Comparison of ENCODE assay signal across 12 cellular contexts in genomic region chr19:48878219-48879024, GRCh38. TPM values are rescaled to one million over a fixed set of nuclear protein-coding genes. Genes with fewer than 3 reads are reported as not detected.
DNase-seq lines count a peak whose midpoint lies in the region; ATAC-seq, FAIRE-seq and TF ChIP-seq lines count a peak whose summit lies in the region.
"Had no signal": no experiment of that assay in that cellular context is flagged by ENCODE, and none has a peak within 500 bp of the region (broad histone marks: within the 10 kb centered on the region; RNA-seq: fewer than 3 reads in every experiment).

No MANE protein-coding gene starts in this region.

- no peaks in the 10 kb centered on the region for H3K9me3 Mint-ChIP-seq in natural killer cell treated with Interleukin-12 subunit alpha and Interleukin-12 subunit beta and Interleukin-15 and Interleukin-18, amount 100 ng/mL, for 72 hours

- H3K4me3 ChIP-seq in coronary artery (peak overlapping the region; percentile 13), pancreas (no peak overlapping the region)

- ATAC-seq in natural killer cell treated with Interleukin-12 subunit alpha and Interleukin-12 subunit beta and Interleukin-15 and Interleukin-18, amount 100 ng/mL, for 72 hours, result no peak
- ATAC-seq in pancreas, result no peak

- DNase-seq in CD1c-positive myeloid dendritic cell (ENCODE audit: extremely low spot score) (peak; percentile 88), OCI-M1 (lab: John Stamatoyannopoulos, UW) (peak; percentile 100), coronary artery (ENCODE audit: low spot score) (peak; percentile 91), NCI-H2196 treated with DMSO at 0.1 percent for 48 hours (lab: John Stamatoyannopoulos, UW; ENCODE audit: unreplicated experiment) (no peak), pancreas (no peak), NCI-H2171 (lab: John Stamatoyannopoulos, UW) (no peak), SKM-1 (lab: John Stamatoyannopoulos, UW; ENCODE audit: unreplicated experiment) (no peak)
- DNase-seq in natural killer cell treated with Interleukin-12 subunit alpha and Interleukin-12 subunit beta and Interleukin-15 and Interleukin-18, amount 100 ng/mL, for 72 hours (ENCODE audit: low spot score), result no peak
- DNase-seq: activated CD8-positive, alpha-beta memory T cell treated with anti-CD3 and anti-CD28 coated beads for 24 hours; NCI-H2081 treated with DMSO at 0.1 percent for 48 hours; stimulated activated CD4-positive, alpha-beta T cell treated with anti-CD3 and anti-CD28 coated beads, Interleukin-12 subunit alpha, Interleukin-12 subunit beta, amount 100 ng/mL, for 4 hours had no signal

- H3K4me3 Mint-ChIP-seq in natural killer cell treated with Interleukin-12 subunit alpha and Interleukin-12 subunit beta and Interleukin-15 and Interleukin-18, amount 100 ng/mL, for 72 hours, result peak overlapping the region; percentile 47

- H3K27me3 ChIP-seq in pancreas, result no peaks in the 10 kb centered on the region

- H3K27me3 Mint-ChIP-seq in natural killer cell treated with Interleukin-12 subunit alpha and Interleukin-12 subunit beta and Interleukin-15 and Interleukin-18, amount 100 ng/mL, for 72 hours, result no peaks in the 10 kb centered on the region

- peaks cover 28% of the 10 kb centered on the region for H3K36me3 Mint-ChIP-seq in natural killer cell treated with Interleukin-12 subunit alpha and Interleukin-12 subunit beta and Interleukin-15 and Interleukin-18, amount 100 ng/mL, for 72 hours

- intact Hi-C loops in pancreas (cut with DNase I), result loop anchor here in 1 of 3 donors (10.0 kb wide), 1 partner anchor 86 kb away; the partner anchor contains the start of gene FTL

- peaks cover 36 to 41% of the 10 kb centered on the region in 2 donors for H3K4me1 Mint-ChIP-seq in natural killer cell treated with Interleukin-12 subunit alpha and Interleukin-12 subunit beta and Interleukin-15 and Interleukin-18, amount 100 ng/mL, for 72 hours (ENCODE audit: low read depth in 2 of 2)

- 76 to 81% methylated on average over 10 of the region's 10 CpGs for WGBS in pancreas, 2 donors

- H3K36me3 ChIP-seq in pancreas, result no peaks in the 10 kb centered on the region

- FAIRE-seq in pancreas (lab: Jason Lieb, UNC), result no peak
- FAIRE-seq: frontal cortex had no signal

- H3K4me1 ChIP-seq in pancreas, result peaks cover 0 to 25% (median 5%) of the 10 kb centered on the region in 3 donors

- no peaks in the 10 kb centered on the region for H3K9me3 ChIP-seq in pancreas

- H3K27ac Mint-ChIP-seq in natural killer cell treated with Interleukin-12 subunit alpha and Interleukin-12 subunit beta and Interleukin-15 and Interleukin-18, amount 100 ng/mL, for 72 hours, result peak overlapping the region; percentile 64 to 68

- no peak for TF ChIP-seq CTCF in coronary artery (IDR thresholded peaks at IDR 0.05)
- TF ChIP-seq CTCF in pancreas (IDR thresholded peaks at IDR 0.05), result no peak

- H3K27ac ChIP-seq in coronary artery (peak overlapping the region; percentile 82 to 99), pancreas (no peak overlapping the region)

RNA-seq across cellular contexts. Expression of gene PPP1R15A, which starts 6.2 kb away (rescaled TPM):
- total RNA-seq in natural killer cell treated with Interleukin-12 subunit alpha and Interleukin-12 subunit beta and Interleukin-15 and Interleukin-18, amount 100 ng/mL, for 72 hours, result 100 to 1,000 TPM in 1 of 2 donors, 10 to 100 TPM in 1; 74.1 to 111 TPM
- 10 to 100 TPM in 5 of 6 donors, 1 to 10 TPM in 1; 8.1 to 20.6 (median 12.4) TPM for total RNA-seq in pancreas
- 10 to 100 TPM; 28.2 to 53.2 TPM for polyA plus RNA-seq in pancreas

RNA-seq across cellular contexts. Expression of gene PLEKHA4, which starts 10.0 kb away (rescaled TPM):
- total RNA-seq in natural killer cell treated with Interleukin-12 subunit alpha and Interleukin-12 subunit beta and Interleukin-15 and Interleukin-18, amount 100 ng/mL, for 72 hours, result 1 to 10 TPM; 3.8 to 5.4 TPM
- 10 to 100 TPM in 2 of 6 donors, 1 to 10 TPM in 4; 5.9 to 19.7 (median 8.7) TPM for total RNA-seq in pancreas
- polyA plus RNA-seq in pancreas, result 10 to 100 TPM; 18.2 to 28.3 TPM

RNA-seq across cellular contexts. Expression of gene TULP2, which starts 20.1 kb away (rescaled TPM):
- total RNA-seq in natural killer cell treated with Interleukin-12 subunit alpha and Interleukin-12 subunit beta and Interleukin-15 and Interleukin-18, amount 100 ng/mL, for 72 hours, result not detected
- under 1 TPM in 1 of 6 donors, not detected in 5; 0.35 TPM for total RNA-seq in pancreas
- not detected for polyA plus RNA-seq in pancreas

RNA-seq across cellular contexts. Expression of gene NUCB1, which starts 21.7 kb away (rescaled TPM):
- 100 to 1,000 TPM; 213 to 270 TPM for total RNA-seq in natural killer cell treated with Interleukin-12 subunit alpha and Interleukin-12 subunit beta and Interleukin-15 and Interleukin-18, amount 100 ng/mL, for 72 hours
- 100 to 1,000 TPM in 2 of 6 donors, 10 to 100 TPM in 4; 60.9 to 136 (median 79.8) TPM for total RNA-seq in pancreas
- polyA plus RNA-seq in pancreas, result 100 to 1,000 TPM; 103 to 118 TPM

RNA-seq across cellular contexts. Expression of gene HSD17B14, which starts 42.1 kb away (rescaled TPM):
- under 1 TPM in 1 of 2 donors, not detected in 1; 0.26 TPM for total RNA-seq in natural killer cell treated with Interleukin-12 subunit alpha and Interleukin-12 subunit beta and Interleukin-15 and Interleukin-18, amount 100 ng/mL, for 72 hours
- 1 to 10 TPM in 4 of 6 donors, under 1 TPM in 2; 0.69 to 4.0 (median 1.7) TPM for total RNA-seq in pancreas
- 10 to 100 TPM in 1 of 2 donors, 1 to 10 TPM in 1; 8.5 to 25.4 TPM for polyA plus RNA-seq in pancreas

Comparison
In these comparisons a context has a peak if more than half of its experiments do, and no peak if none do; other contexts are left out.
1. DNase-seq: peak in CD1c-positive myeloid dendritic cell (single experiment), OCI-M1 (single experiment) and coronary artery (single experiment); none in natural killer cell treated with Interleukin-12 subunit alpha and Interleukin-12 subunit beta and Interleukin-15 and Interleukin-18, amount 100 ng/mL, for 72 hours (single experiment), NCI-H2196 treated with DMSO at 0.1 percent for 48 hours (single experiment), pancreas (0 of 6), NCI-H2171 (single experiment) and SKM-1 (single experiment).
2. H3K27ac ChIP-seq: peak in coronary artery (2 of 2); none in pancreas (0 of 4).